16 cellular contexts compared by ENCODE assay signal in the genomic region with DNA sequence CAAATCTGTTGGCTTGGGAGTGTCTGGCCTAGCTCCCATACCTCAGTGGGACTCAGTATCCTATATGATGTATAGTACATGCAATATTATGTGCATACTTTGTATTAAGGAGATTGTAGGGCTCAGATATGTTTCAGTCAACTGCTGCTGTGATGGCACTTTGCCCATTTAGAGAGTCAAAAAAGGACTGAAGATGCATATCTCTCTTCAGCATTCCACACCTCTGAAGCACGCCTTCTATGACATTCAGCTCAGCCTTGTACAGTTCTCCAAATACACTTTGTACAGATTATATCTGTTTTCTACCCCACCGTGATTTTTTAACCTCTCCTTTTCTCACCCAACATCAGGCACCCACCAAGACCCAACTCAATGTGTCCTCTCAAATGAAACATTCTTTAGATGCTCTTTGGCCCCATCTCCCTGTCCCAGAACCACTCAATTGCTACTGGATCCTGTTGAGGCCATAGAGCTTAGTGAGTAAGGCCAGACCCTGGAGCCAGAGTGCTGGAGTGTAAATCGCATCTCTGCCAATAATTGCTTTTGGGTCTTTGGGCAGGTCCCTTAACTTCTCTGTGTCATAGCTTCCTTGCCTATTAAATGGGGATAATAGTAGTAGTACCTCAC.
"Had no signal": no experiment of that assay in that cellular context is flagged by ENCODE, and none has a peak within 500 bp of the region (broad histone marks: within the 10 kb centered on the region; RNA-seq: fewer than 3 reads in every experiment).

No MANE protein-coding gene starts in this region.

- H3K36me3 ChIP-seq: ascending aorta, gastroesophageal sphincter, neural progenitor cell, pancreas, tibial artery, vagina had no signal

- H3K36me3 Mint-ChIP-seq: neural progenitor cell had no signal

- H3K4me3 ChIP-seq: ascending aorta, dorsolateral prefrontal cortex, gastroesophageal sphincter, neural progenitor cell, pancreas, tibial artery, vagina had no signal

- H3K27ac Mint-ChIP-seq: activated T-helper 17 cell treated with anti-CD3 and anti-CD28 coated beads, Interleukin-2, amount 50 U/mL, for 72 hours; neural progenitor cell had no signal

- H3K4me1 ChIP-seq: gastroesophageal sphincter, neural progenitor cell had no signal

- H3K27me3 ChIP-seq: ascending aorta, gastroesophageal sphincter, neural progenitor cell, pancreas, tibial artery, vagina had no signal

- H3K9me3 ChIP-seq: ascending aorta, gastroesophageal sphincter, pancreas, tibial artery, vagina had no signal

- H3K9me3 Mint-ChIP-seq: activated T-helper 17 cell treated with anti-CD3 and anti-CD28 coated beads, Interleukin-2, amount 50 U/mL, for 72 hours; neural progenitor cell had no signal

- H3K27ac ChIP-seq: ascending aorta, dorsolateral prefrontal cortex, gastroesophageal sphincter, neural progenitor cell, pancreas, tibial artery, vagina had no signal

- H3K4me1 Mint-ChIP-seq: activated T-helper 17 cell treated with anti-CD3 and anti-CD28 coated beads, Interleukin-2, amount 50 U/mL, for 72 hours had no signal

- DNase-seq: activated naive CD4-positive, alpha-beta T cell treated with Interleukin-2 at 50 U/mL for 16 hours; activated T-cell treated with anti-CD3 and anti-CD28 coated beads for 4 hours; dorsolateral prefrontal cortex; erythroblast; midbrain; pancreas; stimulated activated CD4-positive, alpha-beta T cell treated with anti-CD3 and anti-CD28 coated beads, Interleukin-15, amount 100 ng/mL, for 24 hours; stimulated activated CD4-positive, alpha-beta T cell treated with anti-CD3 and anti-CD28 coated beads, Interleukin-4, amount 100 ng/mL, for 1 hour; stimulated activated naive CD4-positive, alpha-beta T cell; tibial artery had no signal

- ATAC-seq: activated T-helper 17 cell treated with anti-CD3 and anti-CD28 coated beads, Interleukin-2, amount 50 U/mL, for 72 hours; gastroesophageal sphincter; left lobe of liver; pancreas had no signal

- H3K4me2 ChIP-seq: neural progenitor cell had no signal

- H2AFZ ChIP-seq: neural progenitor cell had no signal

- H3K4me3 Mint-ChIP-seq: activated T-helper 17 cell treated with anti-CD3 and anti-CD28 coated beads, Interleukin-2, amount 50 U/mL, for 72 hours; neural progenitor cell had no signal

- H3K9ac ChIP-seq: neural progenitor cell had no signal
